In genomic region chr17:76820523-76820922, GRCh38 we compare ENCODE assay signal across 20 cellular contexts. TPM values are rescaled to one million over a fixed set of nuclear protein-coding genes. Genes with fewer than 3 reads are reported as not detected.
DNase-seq lines count a peak whose midpoint lies in the region; FAIRE-seq and TF ChIP-seq lines count a peak whose summit lies in the region.
"Had no signal": no experiment of that assay in that cellular context is flagged by ENCODE, and none has a peak within 500 bp of the region (broad histone marks: within the 10 kb centered on the region; RNA-seq: fewer than 3 reads in every experiment).

No MANE protein-coding gene starts in this region.

- no peak for FAIRE-seq in D721Med (lab: Jason Lieb, UNC)

- H3K9me3 ChIP-seq in ovary: no peaks in the 10 kb centered on the region
- H3K9me3 ChIP-seq: heart left ventricle, spleen, transverse colon had no signal

- peak; percentile 69 for DNase-seq in DMS153 (lab: John Stamatoyannopoulos, UW)
- peak; percentile 31 for DNase-seq in LNCaP clone FGC (ENCODE audit: low read depth)
- peak; percentile 95 for DNase-seq in NCI-H2171 (lab: John Stamatoyannopoulos, UW)
- peak; percentile 80 for DNase-seq in RPMI8226
- DNase-seq in D721Med (ENCODE audit: insufficient read length, low spot score): no peak
- DNase-seq in central memory CD4-positive, alpha-beta T cell: no peak
- DNase-seq in ovary: no peak
- DNase-seq in stimulated activated CD4-positive, alpha-beta T cell treated with anti-CD3 and anti-CD28 coated beads, Interleukin-2, amount 100 ng/mL, for 48 hours: no peak
- DNase-seq: activated CD4-positive, alpha-beta T cell treated with anti-CD3 and anti-CD28 coated beads for 48 hours; activated naive CD8-positive, alpha-beta T cell treated with anti-CD3 and anti-CD28 coated beads, Interleukin-2, amount 10 ng/mL, durations not matched to agents 7 days and 5 days; CD8-positive, alpha-beta memory T cell; EL; GOT3; heart left ventricle; left colon; spleen; stimulated activated CD4-positive, alpha-beta T cell treated with anti-CD3 and anti-CD28 coated beads, Interleukin-4, amount 100 ng/mL, for 4 hours; stimulated activated naive CD8-positive, alpha-beta T cell treated with anti-CD3 and anti-CD28 coated beads, Interleukin-15, amount 100 ng/mL, for 72 hours; T-helper 17 cell; transverse colon had no signal

- H3K36me3 ChIP-seq in ovary: no peaks in the 10 kb centered on the region
- H3K36me3 ChIP-seq: heart left ventricle, spleen, transverse colon had no signal

- 75 to 85% (median 84%) methylated on average over 5 of the region's 5 CpGs for WGBS in ovary, 3 donors

- H3K4me3 ChIP-seq in LNCaP clone FGC (ENCODE audit: low read depth, low read length) (no peak overlapping the region), ovary (no peak overlapping the region)
- H3K4me3 ChIP-seq: heart left ventricle, spleen, transverse colon had no signal

- TF ChIP-seq POLR2A in ovary (IDR thresholded peaks at IDR 0.05): no peak

- TF ChIP-seq CTCF in LNCaP clone FGC (IDR thresholded peaks at IDR 0.05; ENCODE audit: control insufficient read depth, extremely low read depth, insufficient read depth) (no peak), D721Med (IDR thresholded peaks at IDR 0.05; ENCODE audit: insufficient read depth, missing control alignments) (no peak), ovary (IDR thresholded peaks at IDR 0.05) (no peak)

- TF ChIP-seq EP300 in ovary (IDR thresholded peaks at IDR 0.05): no peak

- intact Hi-C loops in ovary (cut with DNase I): no loop called here

- H3K27ac ChIP-seq in ovary: no peak overlapping the region
- H3K27ac ChIP-seq: heart left ventricle, spleen, transverse colon had no signal

- H3K27me3 ChIP-seq in ovary: no peaks in the 10 kb centered on the region
- H3K27me3 ChIP-seq: spleen had no signal

- no peaks in the 10 kb centered on the region for H3K4me1 ChIP-seq in ovary (ENCODE audit: insufficient read depth)
- H3K4me1 ChIP-seq: transverse colon had no signal

RNA-seq across cellular contexts. Expression of gene MGAT5B, which starts 47.7 kb away (rescaled TPM):
- 1 to 10 TPM in 3 of 7 donors, under 1 TPM in 4; 0.23 to 3.6 (median 0.92) TPM for total RNA-seq in ovary
- under 1 TPM in 1 of 2 donors, not detected in 1; 0.61 TPM for polyA plus RNA-seq in ovary
- total RNA-seq: transverse colon had no signal

Comparison
In these comparisons a context has a peak if more than half of its experiments do, and no peak if none do; other contexts are left out.
1. DNase-seq: peak in DMS153 (single experiment), LNCaP clone FGC (single experiment), NCI-H2171 (single experiment) and RPMI8226 (single experiment); none in D721Med (single experiment), central memory CD4-positive, alpha-beta T cell (single experiment), ovary (0 of 5) and stimulated activated CD4-positive, alpha-beta T cell treated with anti-CD3 and anti-CD28 coated beads, Interleukin-2, amount 100 ng/mL, for 48 hours (0 of 2).